Comparison of ENCODE assay signal across 8 cellular contexts in the genomic region with DNA sequence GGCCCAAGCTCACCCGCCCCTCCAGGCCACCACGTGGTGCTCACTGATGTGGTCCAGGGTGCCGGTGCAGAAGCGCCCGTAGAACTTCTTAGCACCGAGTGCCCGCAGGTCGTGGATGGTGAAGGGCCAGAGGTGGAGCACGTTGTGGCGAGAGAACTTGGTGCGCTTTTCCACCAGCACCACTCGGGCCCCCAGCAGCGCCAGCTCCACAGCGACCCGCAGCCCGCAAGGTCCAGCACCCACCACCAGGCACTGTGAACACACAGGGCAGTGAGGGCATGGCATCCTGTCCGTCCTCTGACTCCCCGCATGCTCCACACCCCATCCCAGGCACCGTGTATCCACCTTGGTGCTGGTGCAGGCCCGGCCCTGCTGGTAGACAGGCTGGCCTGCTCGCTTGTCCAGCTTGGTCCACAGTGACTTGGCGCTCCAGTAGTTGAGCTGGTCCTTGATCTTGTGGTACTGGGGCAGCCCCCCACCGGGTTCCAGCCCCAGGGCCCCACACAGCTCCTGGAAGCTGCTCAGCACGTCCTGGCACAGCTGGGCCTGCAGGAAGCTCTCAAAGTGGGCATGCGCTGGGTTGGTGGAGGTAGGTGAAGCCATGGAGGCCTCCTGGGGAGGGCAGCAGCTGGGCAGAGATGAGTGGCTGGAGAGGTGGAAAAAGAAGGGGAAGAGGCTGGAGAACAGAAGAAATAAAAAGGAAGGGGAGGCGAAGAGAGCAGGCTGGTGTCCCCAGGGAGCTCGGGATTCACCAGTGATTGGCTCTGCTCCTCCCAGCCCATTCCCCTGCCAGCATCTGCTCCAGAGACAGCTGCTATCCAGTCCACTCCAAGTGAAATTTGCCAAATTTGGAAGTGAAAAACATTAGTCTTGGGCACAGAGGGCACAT. TPM values are rescaled to one million over a fixed set of nuclear protein-coding genes. Genes with fewer than 3 reads are reported as not detected.
A peak's percentile ranks its signal among the peaks of the same experiment; 100 is the strongest.
DNase-seq lines count a peak whose midpoint lies in the region; ATAC-seq and TF ChIP-seq lines count a peak whose summit lies in the region.

No MANE protein-coding gene starts in this region.

- DNase-seq in ascending aorta (ENCODE audit: low spot score in 2 of 2) (peak in 1 of 2 donors; percentile 63), RPMI8226 (no peak), activated gamma-delta T cell treated with Interleukin-2 at 50 U/mL for 16 hours (no peak), GM19240 (ENCODE audit: insufficient read length, low spot score) (no peak)

- peaks cover 12% of the 10 kb centered on the region for H3K36me3 ChIP-seq in KOPT-K1 (ENCODE audit: insufficient read depth, low read length)
- peaks cover 5 to 31% of the 10 kb centered on the region in 2 donors for H3K36me3 ChIP-seq in ascending aorta

- H3K27ac ChIP-seq in C4-2B (peak overlapping the region; percentile 84; the same call in 1 of the 2 replicates), KOPT-K1 (ENCODE audit: low read depth, low read length, poor library complexity, severe bottlenecking) (peak overlapping the region; percentile 84), ascending aorta (peak overlapping the region; percentile 84 to 88)

- intact Hi-C loops in ascending aorta (cut with DNase I), result loop anchor here (2.0 kb wide), 1 partner anchor 29 kb away; the partner anchor contains the start of gene ZBTB24

- ATAC-seq in GM18870 (IDR thresholded peaks at IDR 0.05; ENCODE audit: unreplicated experiment), result no peak

- no peak for TF ChIP-seq CTCF in C4-2B (conservative IDR thresholded peaks at IDR 0.05)
- TF ChIP-seq CTCF in ascending aorta (IDR thresholded peaks at IDR 0.05), result no peak

- H3K4me3 ChIP-seq in ascending aorta (peak overlapping the region; percentile 79 to 82), mononuclear cell (ENCODE audit: low read length) (peak overlapping the region; percentile 89)

- H3K9me3 ChIP-seq in KOPT-K1 (ENCODE audit: insufficient read depth, low read length, poor library complexity, severe bottlenecking), result no peaks in the 10 kb centered on the region
- no peaks in the 10 kb centered on the region for H3K9me3 ChIP-seq in ascending aorta
- H3K9me3 ChIP-seq in mononuclear cell (ENCODE audit: low read depth, low read length), result no peaks in the 10 kb centered on the region

- H3K4me1 ChIP-seq in ascending aorta (peaks cover 14 to 20% of the 10 kb centered on the region in 2 donors), mononuclear cell (ENCODE audit: insufficient read depth, low read length) (peaks cover 73% of the 10 kb centered on the region)

- H3K27me3 ChIP-seq in ascending aorta (no peaks in the 10 kb centered on the region), mononuclear cell (ENCODE audit: insufficient read depth, low read length) (no peaks in the 10 kb centered on the region)

RNA-seq across cellular contexts. Expression of gene MICAL1, which starts 1.7 kb away (rescaled TPM):
- total RNA-seq in ascending aorta (55.6 TPM), mononuclear cell (44.4 TPM)

RNA-seq across cellular contexts. Expression of gene SMPD2, which starts 13.3 kb away (rescaled TPM):
- total RNA-seq in ascending aorta, result 14.2 TPM
- total RNA-seq in mononuclear cell, result 22.5 TPM

RNA-seq across cellular contexts. Expression of gene PPIL6, which starts 13.4 kb away (rescaled TPM):
- total RNA-seq in ascending aorta (0.11 TPM), mononuclear cell (1.9 TPM)

RNA-seq across cellular contexts. Expression of gene ZBTB24, which starts 29.2 kb away (rescaled TPM):
- total RNA-seq in ascending aorta, result 10.2 TPM
- 13.4 TPM for total RNA-seq in mononuclear cell
